Comparison of ENCODE assay signal across 17 cellular contexts in genomic region chr4:3639613-3640586, GRCh38.
"Had no signal": no experiment of that assay in that cellular context is flagged by ENCODE, and none has a peak within 500 bp of the region (broad histone marks: within the 10 kb centered on the region; RNA-seq: fewer than 3 reads in every experiment).

No MANE protein-coding gene starts in this region.

- H3K9me3 Mint-ChIP-seq: activated CD4-positive, alpha-beta memory T cell treated with anti-CD3 and anti-CD28 coated beads for 36 hours; activated T-cell treated with anti-CD3 and anti-CD28 coated beads, Interleukin-2, amount 50 U/mL, for 4 hours; immature natural killer cell; memory B cell; natural killer cell treated with Interleukin-12 subunit alpha and Interleukin-12 subunit beta and Interleukin-15 and Interleukin-18, amount 100 ng/mL, for 72 hours; stimulated activated naive CD8-positive, alpha-beta T cell treated with anti-CD3 and anti-CD28 coated beads, Interleukin-15, amount 100 ng/mL, for 72 hours had no signal

- H3K4me1 ChIP-seq: testis had no signal

- H3K4me3 Mint-ChIP-seq: activated CD4-positive, alpha-beta memory T cell treated with anti-CD3 and anti-CD28 coated beads for 36 hours; activated naive CD8-positive, alpha-beta T cell; activated T-cell treated with anti-CD3 and anti-CD28 coated beads, Interleukin-2, amount 50 U/mL, for 4 hours; immature natural killer cell; memory B cell; natural killer cell treated with Interleukin-12 subunit alpha and Interleukin-12 subunit beta and Interleukin-15 and Interleukin-18, amount 100 ng/mL, for 72 hours; stimulated activated naive CD8-positive, alpha-beta T cell treated with anti-CD3 and anti-CD28 coated beads, Interleukin-15, amount 100 ng/mL, for 72 hours had no signal

- H3K27ac ChIP-seq: dorsolateral prefrontal cortex, esophagus muscularis mucosa, ovary had no signal

- H3K27me3 ChIP-seq: ovary, testis had no signal

- H3K9me3 ChIP-seq: esophagus muscularis mucosa, ovary, testis had no signal

- H3K4me1 Mint-ChIP-seq: immature natural killer cell; stimulated activated naive CD8-positive, alpha-beta T cell treated with anti-CD3 and anti-CD28 coated beads, Interleukin-15, amount 100 ng/mL, for 72 hours had no signal

- H3K36me3 ChIP-seq: esophagus muscularis mucosa, ovary had no signal

- H3K36me3 Mint-ChIP-seq: activated CD4-positive, alpha-beta memory T cell treated with anti-CD3 and anti-CD28 coated beads for 36 hours; immature natural killer cell; natural killer cell treated with Interleukin-12 subunit alpha and Interleukin-12 subunit beta and Interleukin-15 and Interleukin-18, amount 100 ng/mL, for 72 hours had no signal

- H3K4me3 ChIP-seq: dorsolateral prefrontal cortex, esophagus muscularis mucosa, ovary, testis had no signal

- DNase-seq: activated CD4-positive, alpha-beta memory T cell treated with anti-CD3 and anti-CD28 coated beads for 36 hours; activated CD4-positive, alpha-beta T cell treated with anti-CD3 and anti-CD28 coated beads for 1 hour; activated effector memory CD4-positive, alpha-beta T cell treated with anti-CD3 and anti-CD28 coated beads, Interleukin-2, amount 50 U/mL, for 16 hours; activated T-cell treated with anti-CD3 and anti-CD28 coated beads, Interleukin-2, amount 50 U/mL, for 4 hours; foreskin fibroblast; immature natural killer cell; left cardiac atrium; ovary; stimulated activated CD4-positive, alpha-beta T cell treated with anti-CD3 and anti-CD28 coated beads, Interleukin-4, amount 100 ng/mL, for 4 hours; stimulated activated naive CD8-positive, alpha-beta T cell treated with anti-CD3 and anti-CD28 coated beads, Interleukin-15, amount 100 ng/mL, for 72 hours; T-helper 9 cell; testis had no signal

- H3K27ac Mint-ChIP-seq: activated CD4-positive, alpha-beta memory T cell treated with anti-CD3 and anti-CD28 coated beads for 36 hours; activated naive CD8-positive, alpha-beta T cell; immature natural killer cell; memory B cell; natural killer cell treated with Interleukin-12 subunit alpha and Interleukin-12 subunit beta and Interleukin-15 and Interleukin-18, amount 100 ng/mL, for 72 hours had no signal
